Comparison of ENCODE assay signal across 8 cellular contexts in the genomic region with DNA sequence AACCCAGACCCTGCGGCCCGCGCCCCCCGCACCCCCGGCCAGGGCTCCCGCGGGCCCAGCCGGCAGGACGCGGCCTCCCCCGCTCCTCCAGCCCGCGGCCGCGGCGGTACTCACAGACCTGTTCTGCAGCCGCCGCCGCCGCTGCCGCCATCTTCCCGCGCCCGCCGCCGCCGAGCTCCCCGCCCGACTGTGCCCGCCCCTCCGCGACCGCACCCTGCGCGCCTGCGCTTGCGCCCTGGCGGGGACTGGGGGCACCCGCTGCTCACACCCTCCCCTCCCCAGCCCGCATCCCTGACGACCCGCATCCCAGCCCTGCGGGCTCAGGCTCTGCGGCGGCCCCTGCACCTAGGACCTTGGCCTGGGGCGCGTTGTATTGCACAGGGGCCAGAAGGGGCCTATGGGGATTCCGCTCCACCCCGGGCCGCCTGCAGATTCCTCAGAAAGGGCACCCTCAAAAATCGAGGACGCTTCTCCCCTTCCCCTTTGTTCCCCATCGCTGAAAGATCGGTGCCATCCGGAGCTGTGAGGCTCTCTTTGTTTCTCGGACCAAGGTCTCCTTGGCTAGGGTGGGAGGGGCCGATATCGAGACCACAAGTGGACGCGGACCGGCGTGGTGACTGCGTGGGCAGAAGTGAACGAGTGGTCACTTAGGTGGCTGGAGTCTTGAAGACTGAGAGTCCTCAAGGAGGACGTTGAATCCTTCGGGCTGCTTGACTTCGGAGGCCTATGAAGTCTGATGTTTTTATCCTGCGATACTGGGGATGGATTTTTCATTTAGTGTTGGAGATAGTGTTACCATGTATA. TPM values are rescaled to one million over a fixed set of nuclear protein-coding genes. Genes with fewer than 3 reads are reported as not detected.
A peak's percentile ranks its signal among the peaks of the same experiment; 100 is the strongest.
DNase-seq lines count a peak whose midpoint lies in the region; ATAC-seq and TF ChIP-seq lines count a peak whose summit lies in the region.

A gene with protein sequence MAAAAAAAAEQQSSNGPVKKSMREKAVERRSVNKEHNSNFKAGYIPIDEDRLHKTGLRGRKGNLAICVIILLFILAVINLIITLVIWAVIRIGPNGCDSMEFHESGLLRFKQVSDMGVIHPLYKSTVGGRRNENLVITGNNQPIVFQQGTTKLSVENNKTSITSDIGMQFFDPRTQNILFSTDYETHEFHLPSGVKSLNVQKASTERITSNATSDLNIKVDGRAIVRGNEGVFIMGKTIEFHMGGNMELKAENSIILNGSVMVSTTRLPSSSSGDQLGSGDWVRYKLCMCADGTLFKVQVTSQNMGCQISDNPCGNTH (minus strand): TSS at position 191 of the 804 bp plus-strand sequence. CDS start 40 bp downstream, at position 151.

- no peaks in the 10 kb centered on the region for H3K4me1 ChIP-seq in PC-9 (replicated peaks; ENCODE audit: insufficient read depth)

- BruUV-seq in PC-9 (replicated peaks; lab: Mats Ljungman, UMichigan): no TSS peak

- DNase-seq in C1 segment of cervical spinal cord (lab: John Stamatoyannopoulos, UW) (peak in 13 of 14 donors; percentile 47 to 86 (median 74)), PC-9 (peak in 1 of 2 experiments; percentile 19), fibroblast of the aortic adventitia (ENCODE audit: low read depth) (no peak), nephron progenitor cell (peak; percentile 85)
- peak; percentile 66 for DNase-seq in activated T-helper 2 cell treated with anti-CD3 and anti-CD28 coated beads, Interferon-gamma antibody, Interleukin-2, Interleukin-4, amounts not matched to agents 10 μg/mL and 5 μg/mL and 100 μg/mL, durations not matched to agents 14 hours and 24 hours and 36 hours (ENCODE audit: low spot score)
- DNase-seq in stimulated activated naive CD8-positive, alpha-beta T cell treated with anti-CD3 and anti-CD28 coated beads, Interleukin-15, Interleukin-2, amounts not matched to agents 100 U/mL and 50 U/mL, for 24 hours: peak; percentile 80

- H3K27me3 Mint-ChIP-seq in activated T-helper 2 cell treated with anti-CD3 and anti-CD28 coated beads, Interferon-gamma antibody, Interleukin-2, Interleukin-4, amounts not matched to agents 10 μg/mL and 5 μg/mL and 100 μg/mL, durations not matched to agents 14 hours and 24 hours and 36 hours (ENCODE audit: low read depth): peaks cover 33% of the 10 kb centered on the region
- peaks cover 28% of the 10 kb centered on the region for H3K27me3 Mint-ChIP-seq in nephron progenitor cell (ENCODE audit: low read depth, poor library complexity)

- intact Hi-C loops in PC-9 (cut with micrococcal nuclease; ENCODE audit: unreplicated experiment): no loop called here
- intact Hi-C loops in activated T-helper 2 cell treated with anti-CD3 and anti-CD28 coated beads, Interferon-gamma antibody, Interleukin-2, Interleukin-4, amounts not matched to agents 10 μg/mL and 5 μg/mL and 100 μg/mL, durations not matched to agents 14 hours and 24 hours and 36 hours (cut with micrococcal nuclease): loop anchor here (1.0 to 10.0 kb wide), 2 partner anchors 195 to 676 kb away; a partner anchor contains a TSS

- no peak within 1 kb of the TSS for H3K27ac ChIP-seq in PC-9

- no peaks in the 10 kb centered on the region for H3K36me3 ChIP-seq in PC-9 (ENCODE audit: low read depth)

- H3K27me3 ChIP-seq in PC-9 (ENCODE audit: insufficient read depth, low read depth): no peaks in the 10 kb centered on the region

- no peaks in the 10 kb centered on the region for H3K9me2 ChIP-seq in PC-9 (ENCODE audit: insufficient read depth)

- POLR2A ChIA-PET in PC-9 (lab: Charles Lee; ENCODE audit: unreplicated experiment): no interaction called here

- H3K36me3 Mint-ChIP-seq in activated T-helper 2 cell treated with anti-CD3 and anti-CD28 coated beads, Interferon-gamma antibody, Interleukin-2, Interleukin-4, amounts not matched to agents 10 μg/mL and 5 μg/mL and 100 μg/mL, durations not matched to agents 14 hours and 24 hours and 36 hours (ENCODE audit: low read depth): peaks cover 3% of the 10 kb centered on the region
- H3K36me3 Mint-ChIP-seq in nephron progenitor cell (ENCODE audit: low read depth): peaks cover 23% of the 10 kb centered on the region

- H3F3A ChIP-seq in PC-9 (ENCODE audit: insufficient read depth, low read depth): no peaks in the 10 kb centered on the region

- TF ChIP-seq CTCF in PC-9 (conservative IDR thresholded peaks at IDR 0.05): no peak
- TF ChIP-seq CTCF in fibroblast of the aortic adventitia (IDR thresholded peaks at IDR 0.05; ENCODE audit: insufficient read depth, low read length): peak; percentile 7
- no peak for TF ChIP-seq CTCF in nephron progenitor cell (IDR thresholded peaks at IDR 0.05)

- peak within 1 kb of the TSS; percentile 33 for H3K27ac Mint-ChIP-seq in activated T-helper 2 cell treated with anti-CD3 and anti-CD28 coated beads, Interferon-gamma antibody, Interleukin-2, Interleukin-4, amounts not matched to agents 10 μg/mL and 5 μg/mL and 100 μg/mL, durations not matched to agents 14 hours and 24 hours and 36 hours
- H3K27ac Mint-ChIP-seq in nephron progenitor cell: peak within 1 kb of the TSS; percentile 78

- H3K9me3 Mint-ChIP-seq in activated T-helper 2 cell treated with anti-CD3 and anti-CD28 coated beads, Interferon-gamma antibody, Interleukin-2, Interleukin-4, amounts not matched to agents 10 μg/mL and 5 μg/mL and 100 μg/mL, durations not matched to agents 14 hours and 24 hours and 36 hours: no peaks in the 10 kb centered on the region
- H3K9me3 Mint-ChIP-seq in nephron progenitor cell: no peaks in the 10 kb centered on the region

- H3K9me3 ChIP-seq in PC-9 (ENCODE audit: insufficient read depth, low read depth): no peaks in the 10 kb centered on the region

- CTCF ChIA-PET in PC-9 (lab: Charles Lee): no interaction called here

- H3K79me2 ChIP-seq in PC-9 (ENCODE audit: low read depth): no peaks in the 10 kb centered on the region

- no peak within 1 kb of the TSS for H2AFZ ChIP-seq in PC-9

- ATAC-seq in GM19328 (IDR thresholded peaks at IDR 0.05; ENCODE audit: unreplicated experiment) (peak; percentile 89), HG03442 (IDR thresholded peaks at IDR 0.05; ENCODE audit: unreplicated experiment) (peak; percentile 92)
- ATAC-seq in stimulated activated naive CD8-positive, alpha-beta T cell treated with anti-CD3 and anti-CD28 coated beads, Interleukin-15, Interleukin-2, amounts not matched to agents 100 U/mL and 50 U/mL, for 24 hours: peak; percentile 93

- no peaks in the 10 kb centered on the region for H4K20me1 ChIP-seq in PC-9 (ENCODE audit: insufficient read depth)

- H3K4me2 ChIP-seq in PC-9: peak within 1 kb of the TSS; percentile 40

- H3K4me3 Mint-ChIP-seq in activated T-helper 2 cell treated with anti-CD3 and anti-CD28 coated beads, Interferon-gamma antibody, Interleukin-2, Interleukin-4, amounts not matched to agents 10 μg/mL and 5 μg/mL and 100 μg/mL, durations not matched to agents 14 hours and 24 hours and 36 hours (ENCODE audit: low read depth): peak within 1 kb of the TSS; percentile 86
- peak within 1 kb of the TSS; percentile 94 for H3K4me3 Mint-ChIP-seq in nephron progenitor cell

- peaks cover 24% of the 10 kb centered on the region for H3K4me1 Mint-ChIP-seq in activated T-helper 2 cell treated with anti-CD3 and anti-CD28 coated beads, Interferon-gamma antibody, Interleukin-2, Interleukin-4, amounts not matched to agents 10 μg/mL and 5 μg/mL and 100 μg/mL, durations not matched to agents 14 hours and 24 hours and 36 hours (ENCODE audit: low read depth)
- peaks cover 36% of the 10 kb centered on the region for H3K4me1 Mint-ChIP-seq in nephron progenitor cell

- H3K4me3 ChIP-seq in PC-9 (no peak within 1 kb of the TSS), fibroblast of the aortic adventitia (ENCODE audit: low read depth, low read length) (peak within 1 kb of the TSS; percentile 80)

RNA-seq across cellular contexts. Expression of the gene that starts here (rescaled TPM):
- total RNA-seq in PC-9 (2021) (1.2 TPM in 2 replicates), fibroblast of the aortic adventitia (ENCODE audit: low replicate concordance) (10.0 and 36.2 TPM in 2 replicates)
- 21.2 and 21.5 TPM in 2 replicates for total RNA-seq in activated T-helper 2 cell treated with anti-CD3 and anti-CD28 coated beads, Interferon-gamma antibody, Interleukin-2, Interleukin-4, amounts not matched to agents 10 μg/mL and 5 μg/mL and 100 μg/mL, durations not matched to agents 14 hours and 24 hours and 36 hours
